8 cellular contexts compared by ENCODE assay signal in the genomic region with DNA sequence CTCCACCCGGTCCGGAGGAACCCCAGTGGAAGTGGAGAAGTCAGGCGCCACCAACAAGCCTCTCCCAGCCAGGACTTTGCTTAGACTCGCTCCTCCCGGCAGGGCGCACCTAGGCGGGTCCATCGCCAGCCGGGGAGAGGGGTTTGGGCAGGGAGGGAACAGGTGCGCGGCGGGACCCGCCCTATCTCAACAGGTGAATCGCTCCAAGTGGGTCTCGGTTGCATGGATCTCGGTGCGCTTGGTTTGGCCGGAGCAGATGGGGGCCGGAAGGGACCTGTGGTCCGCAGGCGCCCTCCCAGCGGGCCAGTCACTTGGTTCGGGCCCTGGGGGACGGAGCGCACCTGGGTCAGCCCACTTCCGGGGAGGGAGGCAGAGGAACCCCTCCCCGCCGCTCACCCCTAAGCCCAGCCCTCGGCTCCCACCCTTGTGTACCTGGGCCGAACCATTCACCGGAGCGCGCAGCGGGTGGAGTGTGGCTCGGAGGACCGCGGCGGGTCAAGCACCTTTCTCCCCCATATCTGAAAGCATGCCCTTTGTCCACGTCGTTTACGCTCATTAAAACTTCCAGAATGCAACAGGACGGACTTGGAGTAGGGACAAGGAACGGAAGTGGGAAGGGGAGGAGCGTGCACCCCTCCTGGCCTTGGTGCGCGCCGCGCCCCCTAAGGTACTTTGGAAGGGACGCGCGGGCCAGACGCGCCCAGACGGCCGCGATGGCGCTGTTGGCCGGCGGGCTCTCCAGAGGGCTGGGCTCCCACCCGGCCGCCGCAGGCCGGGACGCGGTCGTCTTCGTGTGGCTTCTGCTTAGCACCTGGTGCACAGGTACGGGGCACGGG. TPM values are rescaled to one million over a fixed set of nuclear protein-coding genes. Genes with fewer than 3 reads are reported as not detected.
DNase-seq lines count a peak whose midpoint lies in the region; ATAC-seq and TF ChIP-seq lines count a peak whose summit lies in the region.

Gene LSR, plus strand, starts transcription at position 693 of the 836 bp plus-strand sequence. Its CDS starts 21 bp downstream, at position 714.

- H3K36me3 ChIP-seq in PC-3 (ENCODE audit: low read depth, low read length), result no peaks in the 10 kb centered on the region; the same call in 1 of the 2 replicates
- peaks cover 26% of the 10 kb centered on the region for H3K36me3 ChIP-seq in iPS-20b (ENCODE audit: insufficient read depth, low read depth, low read length)

- H2AFZ ChIP-seq in PC-3 (ENCODE audit: low read length), result peak within 1 kb of the TSS; percentile 86

- H3K27me3 Mint-ChIP-seq in activated naive CD4-positive, alpha-beta T cell treated with anti-CD3 and anti-CD28 coated beads, Interleukin-2, amount 10 ng/mL, durations not matched to agents 7 days and 5 days, result peaks cover 54% of the 10 kb centered on the region

- intact Hi-C loops in PC-3 (cut with micrococcal nuclease), result loop anchor here (10.0 kb wide), 1 partner anchor 104 kb away; the partner anchor contains the start of gene FXYD7

- DNase-seq in SIG-M5 treated with dmso at 0.1 percent for 504 hours (lab: John Stamatoyannopoulos, UW; ENCODE audit: unreplicated experiment) (peak; percentile 31), SIG-M5 (lab: John Stamatoyannopoulos, UW) (no peak), PC-3 (peak; percentile 84), AML-193 (lab: John Stamatoyannopoulos, UW) (no peak)
- peak; percentile 82 for DNase-seq in activated naive CD4-positive, alpha-beta T cell treated with anti-CD3 and anti-CD28 coated beads, Interleukin-2, amount 10 ng/mL, durations not matched to agents 7 days and 5 days
- DNase-seq in stimulated activated CD4-positive, alpha-beta T cell treated with anti-CD3 and anti-CD28 coated beads, Interleukin-15, amount 100 ng/mL, for 24 hours, result peak; percentile 78

- H3K27me3 ChIP-seq in PC-3 (ENCODE audit: low read length), result no peaks in the 10 kb centered on the region
- no peaks in the 10 kb centered on the region for H3K27me3 ChIP-seq in iPS-20b (ENCODE audit: insufficient read depth, low read length)

- peaks cover 24% of the 10 kb centered on the region for H3K36me3 Mint-ChIP-seq in activated naive CD4-positive, alpha-beta T cell treated with anti-CD3 and anti-CD28 coated beads, Interleukin-2, amount 10 ng/mL, durations not matched to agents 7 days and 5 days

- H3K4me3 ChIP-seq in PC-3 (ENCODE audit: low read length) (peak within 1 kb of the TSS; percentile 92), iPS-20b (ENCODE audit: low read length) (peak within 1 kb of the TSS; percentile 94)

- CTCF ChIA-PET in PC-3 (lab: Charles Lee), result no interaction called here
- CTCF ChIA-PET in activated naive CD4-positive, alpha-beta T cell treated with anti-CD3 and anti-CD28 coated beads, Interleukin-2, amount 10 ng/mL, durations not matched to agents 7 days and 5 days (lab: Charles Lee), result no interaction called here

- no peaks in the 10 kb centered on the region for H3K9me3 ChIP-seq in PC-3 (ENCODE audit: low read length)
- no peaks in the 10 kb centered on the region for H3K9me3 ChIP-seq in iPS-20b (ENCODE audit: insufficient read depth, low read depth, low read length)

- H3F3A ChIP-seq in PC-3 (ENCODE audit: low read length, unreplicated experiment), result no peaks in the 10 kb centered on the region

- no TSS peak for BruUV-seq in PC-3 (replicated peaks; lab: Mats Ljungman, UMichigan)

- peak within 1 kb of the TSS; percentile 86 for H3K4me2 ChIP-seq in PC-3 (ENCODE audit: low read length)

- H4K20me1 ChIP-seq in PC-3 (ENCODE audit: low read length), result no peaks in the 10 kb centered on the region; the same call in 1 of the 2 replicates

- TF ChIP-seq CTCF in PC-3 (conservative IDR thresholded peaks at IDR 0.05; ENCODE audit: low read depth, low read length), result no peak

- peaks cover 28% of the 10 kb centered on the region for H3K79me2 ChIP-seq in PC-3 (ENCODE audit: low read length)

- POLR2A ChIA-PET in PC-3 (lab: Charles Lee; ENCODE audit: unreplicated experiment), result no interaction called here

- peak within 1 kb of the TSS; percentile 83 for H3K27ac Mint-ChIP-seq in activated naive CD4-positive, alpha-beta T cell treated with anti-CD3 and anti-CD28 coated beads, Interleukin-2, amount 10 ng/mL, durations not matched to agents 7 days and 5 days

- peak within 1 kb of the TSS; percentile 82 for H3K4me3 Mint-ChIP-seq in activated naive CD4-positive, alpha-beta T cell treated with anti-CD3 and anti-CD28 coated beads, Interleukin-2, amount 10 ng/mL, durations not matched to agents 7 days and 5 days

- H3K9me2 ChIP-seq in PC-3 (replicated peaks; ENCODE audit: low read length), result no peaks in the 10 kb centered on the region

- peak within 1 kb of the TSS; percentile 82 for H3K9ac ChIP-seq in PC-3 (ENCODE audit: low read length)
- peak within 1 kb of the TSS; percentile 99 for H3K9ac ChIP-seq in iPS-20b (ENCODE audit: low read depth, low read length)

- H3K9me3 Mint-ChIP-seq in activated naive CD4-positive, alpha-beta T cell treated with anti-CD3 and anti-CD28 coated beads, Interleukin-2, amount 10 ng/mL, durations not matched to agents 7 days and 5 days, result peaks cover 15% of the 10 kb centered on the region

- peaks cover 37% of the 10 kb centered on the region for H3K4me1 Mint-ChIP-seq in activated naive CD4-positive, alpha-beta T cell treated with anti-CD3 and anti-CD28 coated beads, Interleukin-2, amount 10 ng/mL, durations not matched to agents 7 days and 5 days

- peak within 1 kb of the TSS; percentile 90 for H3K27ac ChIP-seq in PC-3 (ENCODE audit: low read length)
- peak within 1 kb of the TSS; percentile 98 for H3K27ac ChIP-seq in iPS-20b (ENCODE audit: low read length)

- ATAC-seq in HG03342 (IDR thresholded peaks at IDR 0.05; ENCODE audit: unreplicated experiment) (peak; percentile 71), PC-3 (peak; percentile 80)

- H3K4me1 ChIP-seq in PC-3 (ENCODE audit: insufficient read depth, low read length) (peaks cover 14% of the 10 kb centered on the region), iPS-20b (ENCODE audit: insufficient read depth, low read length) (peaks cover 12% of the 10 kb centered on the region)

RNA-seq across cellular contexts. Expression of gene LSR, which starts in this region (rescaled TPM):
- total RNA-seq in PC-3 (2014; rRNA removed), result 80.3 and 91.0 TPM in 2 replicates

Comparison
In these comparisons a context has a peak if more than half of its experiments do, and no peak if none do; other contexts are left out.
1. DNase-seq: peak in SIG-M5 treated with dmso at 0.1 percent for 504 hours (single experiment), PC-3 (single experiment), activated naive CD4-positive, alpha-beta T cell treated with anti-CD3 and anti-CD28 coated beads, Interleukin-2, amount 10 ng/mL, durations not matched to agents 7 days and 5 days (single experiment) and stimulated activated CD4-positive, alpha-beta T cell treated with anti-CD3 and anti-CD28 coated beads, Interleukin-15, amount 100 ng/mL, for 24 hours (single experiment); none in SIG-M5 (single experiment) and AML-193 (0 of 2).